In the genomic region with DNA sequence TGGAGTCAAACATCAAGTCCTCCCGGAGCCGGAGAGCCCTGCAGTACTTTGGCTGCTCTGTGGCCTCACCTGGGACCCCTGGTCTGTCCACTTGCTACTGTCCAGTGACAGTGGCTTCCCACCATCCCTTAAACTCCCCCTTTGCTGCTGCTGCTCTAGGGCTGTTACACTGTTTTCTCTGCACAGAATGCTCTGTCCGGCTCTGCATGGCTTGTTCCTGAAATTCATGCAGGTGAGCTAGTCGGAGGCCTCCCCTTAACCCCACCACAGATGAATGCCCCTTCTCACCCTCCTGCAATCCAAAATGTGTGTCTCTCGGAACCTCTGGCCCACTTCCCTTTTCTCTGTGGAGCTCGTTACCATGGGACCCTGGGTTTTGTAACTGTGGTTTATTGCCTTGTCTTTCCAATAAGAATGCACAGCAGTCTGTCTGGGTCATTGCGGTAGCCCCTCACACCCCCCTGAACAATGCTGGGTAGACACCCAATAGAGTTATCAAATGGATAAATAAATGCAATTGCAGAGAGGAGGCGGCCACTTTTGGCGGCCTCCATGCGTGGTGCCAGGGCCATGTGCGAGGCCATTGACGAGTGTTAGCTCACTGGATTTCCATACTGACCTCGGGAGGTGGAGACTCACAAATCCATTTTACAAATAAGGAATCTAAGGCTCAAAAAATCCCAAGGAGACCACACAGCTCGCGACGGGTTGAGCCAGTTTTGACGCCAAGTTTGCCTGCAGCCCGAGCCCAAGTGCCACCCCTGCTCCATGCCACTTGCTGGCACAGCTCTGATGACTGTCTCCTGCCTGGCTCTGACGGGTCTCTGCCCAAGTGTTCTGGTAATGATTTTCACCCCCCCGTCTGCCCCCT, we compare ENCODE assay signal across 15 cellular contexts. TPM values are rescaled to one million over a fixed set of nuclear protein-coding genes. Genes with fewer than 3 reads are reported as not detected.
DNase-seq lines count a peak whose midpoint lies in the region; ATAC-seq, FAIRE-seq and TF ChIP-seq lines count a peak whose summit lies in the region.
"Had no signal": no experiment of that assay in that cellular context is flagged by ENCODE, and none has a peak within 500 bp of the region (broad histone marks: within the 10 kb centered on the region; RNA-seq: fewer than 3 reads in every experiment).

No MANE protein-coding gene starts in this region.

- DNase-seq in GDM1 (lab: John Stamatoyannopoulos, UW) (peak; percentile 58), NB4 (ENCODE audit: low read depth) (peak; percentile 96), left lung (peak; percentile 43 to 76), sciatic nerve (ENCODE audit: low spot score) (peak; percentile 48), HepG2 (ENCODE audit: low spot score) (no peak)
- no peak for DNase-seq in activated CD8-positive, alpha-beta T cell treated with anti-CD3 and anti-CD28 coated beads, Interleukin-2, amount 10 ng/mL, durations not matched to agents 7 days and 5 days
- DNase-seq: activated CD4-positive, CD25-positive, alpha-beta regulatory T cell treated with anti-CD3 and anti-CD28 coated beads, Interleukin-2, amount 50 U/mL, for 72 hours; effector memory CD4-positive, alpha-beta T cell; hippocampal formation; NCI-H1436; SHP77 treated with DMSO at 0.1 percent for 48 hours; testis had no signal

- H3K36me3 Mint-ChIP-seq in activated CD8-positive, alpha-beta T cell treated with anti-CD3 and anti-CD28 coated beads, Interleukin-2, amount 10 ng/mL, durations not matched to agents 7 days and 5 days (ENCODE audit: low read depth): no peaks in the 10 kb centered on the region

- no peak overlapping the region for H2AFZ ChIP-seq in HepG2 (ENCODE audit: low read length)

- no peak overlapping the region for H3K4me3 Mint-ChIP-seq in activated CD8-positive, alpha-beta T cell treated with anti-CD3 and anti-CD28 coated beads, Interleukin-2, amount 10 ng/mL, durations not matched to agents 7 days and 5 days
- H3K4me3 Mint-ChIP-seq: T-helper 2 cell treated with Interferon-gamma antibody and Interleukin-4, amounts not matched to agents 5 μg/mL and 100 μg/mL, for 36 hours had no signal

- no peaks in the 10 kb centered on the region for H3K9me3 Mint-ChIP-seq in activated CD8-positive, alpha-beta T cell treated with anti-CD3 and anti-CD28 coated beads, Interleukin-2, amount 10 ng/mL, durations not matched to agents 7 days and 5 days (ENCODE audit: insufficient read depth)
- H3K9me3 Mint-ChIP-seq: T-helper 2 cell treated with Interferon-gamma antibody and Interleukin-4, amounts not matched to agents 5 μg/mL and 100 μg/mL, for 36 hours had no signal

- no peak for FAIRE-seq in HepG2 (lab: Jason Lieb, UNC)

- intact Hi-C loops in left lung (cut with DNase I): no loop called here
- intact Hi-C loops in sciatic nerve (cut with DNase I): no loop called here
- intact Hi-C loops in HepG2 (cut with micrococcal nuclease; ENCODE audit: unreplicated experiment): no loop called here

- H3K27ac ChIP-seq in left lung (no peak overlapping the region), HepG2 (ENCODE audit: extremely low read length, insufficient read depth, low read length) (no peak overlapping the region)
- H3K27ac ChIP-seq: testis had no signal

- no peaks in the 10 kb centered on the region for H3K27me3 ChIP-seq in left lung
- H3K27me3 ChIP-seq in HepG2 (ENCODE audit: control insufficient read depth in 1 of 2, insufficient read depth in 2 of 2, low read length in 2 of 2): no peaks in the 10 kb centered on the region
- H3K27me3 ChIP-seq: testis had no signal

- H3K4me3 ChIP-seq in NB4 (ENCODE audit: low read depth, low read length) (peak overlapping the region; percentile 30), left lung (no peak overlapping the region), HepG2 (replicated peaks in 1 of 3; ENCODE audit: insufficient read depth in 1 of 3, low read depth in 2 of 3, low read length in 3 of 3) (no peak overlapping the region)
- H3K4me3 ChIP-seq: skin epidermis, testis had no signal

- POLR2A ChIA-PET in HepG2 (lab: Yijun Ruan, JAX): no interaction called here
- POLR2A ChIA-PET in activated CD8-positive, alpha-beta T cell treated with anti-CD3 and anti-CD28 coated beads, Interleukin-2, amount 10 ng/mL, durations not matched to agents 7 days and 5 days (lab: Charles Lee): no interaction called here

- H3K79me2 ChIP-seq in HepG2 (ENCODE audit: insufficient read depth, low read length): no peaks in the 10 kb centered on the region

- ATAC-seq in left lung (peak; percentile 39), sciatic nerve (no peak), GM18511 (IDR thresholded peaks at IDR 0.05; ENCODE audit: unreplicated experiment) (no peak), HepG2 (no peak)
- no peak for ATAC-seq in activated CD8-positive, alpha-beta T cell treated with anti-CD3 and anti-CD28 coated beads, Interleukin-2, amount 10 ng/mL, durations not matched to agents 7 days and 5 days

- no peak for TF ChIP-seq CTCF in NB4 (IDR thresholded peaks at IDR 0.05; ENCODE audit: low read depth, low read length)
- no peak for TF ChIP-seq CTCF in left lung (IDR thresholded peaks at IDR 0.05)
- no peak for TF ChIP-seq CTCF in HepG2 (CRISPR knock-in tag; IDR thresholded peaks at IDR 0.05)

- peaks cover 0 to 7% of the 10 kb centered on the region in 2 donors for H3K36me3 ChIP-seq in left lung
- no peaks in the 10 kb centered on the region for H3K36me3 ChIP-seq in HepG2 (replicated peaks in 1 of 2; ENCODE audit: control insufficient read depth in 1 of 2, insufficient read depth in 2 of 2, low read length in 2 of 2)

- H3K9me3 ChIP-seq in left lung (no peaks in the 10 kb centered on the region), HepG2 (ENCODE audit: low read length) (no peaks in the 10 kb centered on the region)
- H3K9me3 ChIP-seq: testis had no signal

- CTCF ChIA-PET in HepG2 (lab: Yijun Ruan, JAX; ENCODE audit: low intra/inter-chr PET ratio, low total read pairs): no interaction called here
- CTCF ChIA-PET in activated CD8-positive, alpha-beta T cell treated with anti-CD3 and anti-CD28 coated beads, Interleukin-2, amount 10 ng/mL, durations not matched to agents 7 days and 5 days (lab: Charles Lee): interaction anchor here (0.9 to 1.6 kb wide), 3 partner anchors 9 to 1080 kb away, joined by 3 to 6 read pairs (median 3); no protein-coding TSS in a partner anchor

- H3K9ac ChIP-seq in HepG2 (ENCODE audit: insufficient read depth, low read depth, low read length): no peak overlapping the region

- no peak overlapping the region for H3K4me2 ChIP-seq in HepG2 (ENCODE audit: low read depth, low read length)

- H3K4me1 ChIP-seq in left lung (peaks cover 4 to 43% of the 10 kb centered on the region in 2 donors), HepG2 (ENCODE audit: insufficient read depth, low read length) (peaks cover 7% of the 10 kb centered on the region)

- WGBS in HepG2 (ENCODE audit: low lambda C conversion rate): 80% methylated on average over 20 of the region's 20 CpGs

- peaks cover 2% of the 10 kb centered on the region for H3K27me3 Mint-ChIP-seq in activated CD8-positive, alpha-beta T cell treated with anti-CD3 and anti-CD28 coated beads, Interleukin-2, amount 10 ng/mL, durations not matched to agents 7 days and 5 days (ENCODE audit: low read depth)

- TF ChIP-seq RAD21 in HepG2 (CRISPR knock-in tag; IDR thresholded peaks at IDR 0.05): no peak

- no peak for TF ChIP-seq POLR2A in NB4 (IDR thresholded peaks at IDR 0.05; ENCODE audit: extremely low read depth, insufficient read length)
- no peak for TF ChIP-seq POLR2A in HepG2 (IDR thresholded peaks at IDR 0.05; ENCODE audit: insufficient read depth in 1 of 2, low read depth in 2 of 2, low read length in 2 of 2)

- peaks cover 2% of the 10 kb centered on the region for H3K4me1 Mint-ChIP-seq in activated CD8-positive, alpha-beta T cell treated with anti-CD3 and anti-CD28 coated beads, Interleukin-2, amount 10 ng/mL, durations not matched to agents 7 days and 5 days (ENCODE audit: low read depth)

- in situ Hi-C loops in HepG2 (cut with HindIII; ENCODE audit: extremely low pct_ligation_motif_present, low pct_unique_long_range_greater_than_20kb): no loop called here

- no peaks in the 10 kb centered on the region for H4K20me1 ChIP-seq in HepG2 (ENCODE audit: insufficient read depth, low read length)

- no TSS peak for BruUV-seq in HepG2 (replicated peaks; lab: Mats Ljungman, UMichigan)

- no peak overlapping the region for H3K27ac Mint-ChIP-seq in activated CD8-positive, alpha-beta T cell treated with anti-CD3 and anti-CD28 coated beads, Interleukin-2, amount 10 ng/mL, durations not matched to agents 7 days and 5 days
- H3K27ac Mint-ChIP-seq: T-helper 2 cell treated with Interferon-gamma antibody and Interleukin-4, amounts not matched to agents 5 μg/mL and 100 μg/mL, for 36 hours had no signal

- no peak for TF ChIP-seq EP300 in HepG2 (IDR thresholded peaks at IDR 0.05; ENCODE audit: low read depth in 2 of 2, low read length in 2 of 2)
- no peak for TF ChIP-seq EP300 in HepG2 (CRISPR knock-in tag; IDR thresholded peaks at IDR 0.05; ENCODE audit: borderline replicate concordance)

TF ChIP-seq in HepG2, 621 proteins besides CTCF, POLR2A, EP300 and RAD21 (continues in another document):
- TF ChIP-seq ZNF20 (CRISPR knock-in tag; IDR thresholded peaks at IDR 0.05): no peak

RNA-seq across cellular contexts. Expression of a gene that starts 48.5 kb away (rescaled TPM):
- total RNA-seq in left lung (1 to 10 TPM; 4.6 to 5.7 TPM), sciatic nerve (47.1 TPM), HepG2 (2016; rRNA removed; fragmentation: Illumina TruSeq; extraction: Trizol) (not detected in 2 replicates)
- not detected in 2 replicates for total RNA-seq in HepG2 (2016; cell fraction: cytosol; rRNA removed; fragmentation: Illumina TruSeq; extraction: Trizol; ENCODE audit: low read depth)
- total RNA-seq in HepG2 (2016; cell fraction: insoluble cytoplasmic fraction; rRNA removed; fragmentation: Illumina TruSeq; extraction: Trizol): not detected in 2 replicates
- total RNA-seq in HepG2 (2016; cell fraction: membrane; rRNA removed; fragmentation: Illumina TruSeq; extraction: Trizol): not detected in 2 replicates
- total RNA-seq in HepG2 (2016; cell fraction: nucleus; rRNA removed; fragmentation: Illumina TruSeq; extraction: Trizol): not detected in 2 replicates
- not detected in 2 replicates for polyA plus RNA-seq in HepG2 (2011; rRNA removed)
- not detected in 2 replicates for polyA plus RNA-seq in HepG2 (2011; cell fraction: cytosol; rRNA removed)
- polyA plus RNA-seq in HepG2 (2011; cell fraction: nucleus; rRNA removed): not detected in 2 replicates
- polyA plus RNA-seq in HepG2 (2012): 0.08 and 0.16 TPM in 2 replicates
- not detected in 2 replicates for polyA plus RNA-seq in HepG2 (2016; cell fraction: cytosol; fragmentation: Illumina TruSeq; extraction: Trizol; ENCODE audit: low read depth)
- not detected in 2 replicates for polyA plus RNA-seq in HepG2 (2016; cell fraction: insoluble cytoplasmic fraction; fragmentation: Illumina TruSeq; extraction: Trizol; ENCODE audit: low read depth)
- polyA plus RNA-seq in HepG2 (2016; cell fraction: membrane; fragmentation: Illumina TruSeq; extraction: Trizol; ENCODE audit: low read depth): not detected in 2 replicates
- polyA plus RNA-seq in HepG2 (2016; cell fraction: nucleus; fragmentation: Illumina TruSeq; extraction: Trizol; ENCODE audit: insufficient read depth, low read depth): not detected in 2 replicates
- 0.02 TPM in 1 of 2 replicates, not detected in the other for polyA minus RNA-seq in HepG2 (2011; rRNA and poly(A)+ RNA removed; ENCODE audit: low replicate concordance)
- not detected in 2 replicates for polyA minus RNA-seq in HepG2 (2011; cell fraction: cytosol; rRNA and poly(A)+ RNA removed)
- not detected in 2 replicates for polyA minus RNA-seq in HepG2 (2011; cell fraction: nucleus; rRNA and poly(A)+ RNA removed)
- not detected for total RNA-seq in activated CD8-positive, alpha-beta T cell treated with anti-CD3 and anti-CD28 coated beads, Interleukin-2, amount 10 ng/mL, durations not matched to agents 7 days and 5 days

Comparison
In these comparisons a context has a peak if more than half of its experiments do, and no peak if none do; other contexts are left out.
1. DNase-seq: peak in GDM1 (single experiment), NB4 (single experiment), left lung (2 of 2) and sciatic nerve (single experiment); none in HepG2 (single experiment) and activated CD8-positive, alpha-beta T cell treated with anti-CD3 and anti-CD28 coated beads, Interleukin-2, amount 10 ng/mL, durations not matched to agents 7 days and 5 days (single experiment).